In the genomic region with DNA sequence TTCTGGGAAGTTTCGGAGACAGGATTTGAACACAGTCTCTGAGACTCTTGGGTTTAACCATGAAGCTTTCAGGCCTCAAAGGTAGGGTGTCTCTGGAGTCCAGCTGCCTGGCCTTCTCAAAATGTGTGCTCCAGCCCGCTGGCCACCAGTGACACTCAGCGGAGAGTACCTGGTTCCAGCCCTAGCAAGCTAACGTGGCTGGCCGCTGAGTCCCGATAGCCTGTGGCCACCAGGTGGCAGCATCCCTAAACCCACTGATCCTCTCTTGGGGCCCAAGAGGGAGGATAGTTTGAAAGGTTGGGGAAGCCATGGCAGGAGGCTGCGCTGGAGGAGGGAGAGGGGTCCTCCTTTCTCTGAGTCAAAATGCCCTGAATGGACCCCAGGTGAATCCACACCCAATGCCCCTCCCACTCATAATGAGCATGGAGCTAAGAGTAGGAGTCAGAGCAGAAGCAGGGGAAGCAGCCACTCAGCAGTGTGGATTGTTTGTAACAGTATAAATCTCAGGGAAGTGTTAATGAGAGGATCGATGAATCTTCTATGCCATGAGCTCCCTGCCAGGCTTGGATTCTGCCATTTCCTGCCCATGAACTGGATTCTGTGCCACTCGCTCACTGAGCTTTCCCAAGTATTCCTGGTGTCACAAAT, we compare ENCODE assay signal across 8 cellular contexts. TPM values are rescaled to one million over a fixed set of nuclear protein-coding genes. Genes with fewer than 3 reads are reported as not detected.
DNase-seq lines count a peak whose midpoint lies in the region; ATAC-seq and TF ChIP-seq lines count a peak whose summit lies in the region.

No MANE protein-coding gene starts in this region.

- intact Hi-C loops in lower leg skin (cut with DNase I; ENCODE audit: low total_unique reads): no loop called here

- H3K4me1 Mint-ChIP-seq in chondrocyte (ENCODE audit: low read depth): peaks cover 13% of the 10 kb centered on the region

- H3K36me3 Mint-ChIP-seq in chondrocyte (ENCODE audit: low read depth): peaks cover 1% of the 10 kb centered on the region

- peaks cover 44% of the 10 kb centered on the region for H3K27me3 Mint-ChIP-seq in chondrocyte (ENCODE audit: low read depth)

- H3K9me3 Mint-ChIP-seq in chondrocyte (ENCODE audit: low read depth): no peaks in the 10 kb centered on the region

- no peak overlapping the region for H3K27ac Mint-ChIP-seq in chondrocyte (ENCODE audit: unreplicated experiment)

- H3K4me3 Mint-ChIP-seq in chondrocyte (ENCODE audit: unreplicated experiment): no peak overlapping the region

- peak; percentile 84 for TF ChIP-seq CTCF in chondrocyte (IDR thresholded peaks at IDR 0.05)
- no peak for TF ChIP-seq CTCF in lower leg skin (IDR thresholded peaks at IDR 0.05)

- peak; percentile 52 for ATAC-seq in HG02759 (IDR thresholded peaks at IDR 0.05; ENCODE audit: unreplicated experiment)

- WGBS in lower leg skin, 2 donors: 43 to 60% methylated on average over 9 of the region's 9 CpGs

- DNase-seq in NCI-H187 (lab: John Stamatoyannopoulos, UW): peak; percentile 28 to 29
- no peak for DNase-seq in NCI-H187 treated with DMSO at 0.1 percent for 48 hours (lab: John Stamatoyannopoulos, UW)
- peak; percentile 17 for DNase-seq in NCI-H2029 treated with DMSO at 0.1 percent for 48 hours (lab: John Stamatoyannopoulos, UW)
- DNase-seq in activated CD4-positive, CD25-positive, alpha-beta regulatory T cell (lab: John Stamatoyannopoulos, UW): peak in 3 of 4 experiments; percentile 8 to 25 (median 9)
- DNase-seq in chondrocyte (ENCODE audit: low spot score): peak; percentile 53
- DNase-seq in lower leg skin (ENCODE audit: low spot score in 2 of 2): peak; percentile 31 to 87
- peak; percentile 21 for DNase-seq in stimulated activated CD8-positive, alpha-beta memory T cell treated with anti-CD3 and anti-CD28 coated beads, Interleukin-15, amount 100 ng/mL, for 1 hour (ENCODE audit: low read depth)

- no peak overlapping the region for H3K4me3 ChIP-seq in lower leg skin (ENCODE audit: low read depth, poor library complexity, severe bottlenecking)

- TF ChIP-seq POLR2A in lower leg skin (IDR thresholded peaks at IDR 0.05): no peak

RNA-seq across cellular contexts. Expression of a gene that starts 5.4 kb away (rescaled TPM):
- total RNA-seq in chondrocyte (not detected in 3 replicates), lower leg skin (under 1 TPM in 1 of 4 donors, not detected in 3; 0.10 TPM)

RNA-seq across cellular contexts. Expression of a gene that starts 10.4 kb away (rescaled TPM):
- not detected in 3 replicates for total RNA-seq in chondrocyte
- not detected for total RNA-seq in lower leg skin

RNA-seq across cellular contexts. Expression of a gene that starts 58.5 kb away (rescaled TPM):
- total RNA-seq in chondrocyte (100 to 142 TPM (median 102 TPM) in 3 replicates), lower leg skin (100 to 1,000 TPM; 196 to 234 (median 208) TPM)
